In genomic region chr11:75768112-75768908, GRCh38 we compare ENCODE assay signal across 1 cellular context.
A peak's percentile ranks its signal among the peaks of the same experiment; 100 is the strongest.
TF ChIP-seq lines count a peak whose summit lies in the region.

A gene with protein sequence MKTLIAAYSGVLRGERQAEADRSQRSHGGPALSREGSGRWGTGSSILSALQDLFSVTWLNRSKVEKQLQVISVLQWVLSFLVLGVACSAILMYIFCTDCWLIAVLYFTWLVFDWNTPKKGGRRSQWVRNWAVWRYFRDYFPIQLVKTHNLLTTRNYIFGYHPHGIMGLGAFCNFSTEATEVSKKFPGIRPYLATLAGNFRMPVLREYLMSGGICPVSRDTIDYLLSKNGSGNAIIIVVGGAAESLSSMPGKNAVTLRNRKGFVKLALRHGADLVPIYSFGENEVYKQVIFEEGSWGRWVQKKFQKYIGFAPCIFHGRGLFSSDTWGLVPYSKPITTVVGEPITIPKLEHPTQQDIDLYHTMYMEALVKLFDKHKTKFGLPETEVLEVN (plus strand): TSS chr11:75768778. CDS start chr11:75768992, 214 bp downstream.

TF ChIP-seq in K562, 482 proteins besides CTCF, POLR2A, EP300 and RAD21 (continued from another document and continues in another):
- 0 out of 2 replicates have a peak, but pooled peaks have one; percentile 12 for TF ChIP-seq ZBTB40 (IDR thresholded peaks at IDR 0.05)
- no peak for TF ChIP-seq ZBTB40 (CRISPR knock-in tag; IDR thresholded peaks at IDR 0.05)
- TF ChIP-seq ZNF444 (CRISPR knock-in tag; IDR thresholded peaks at IDR 0.05), result no peak
- no peak for TF ChIP-seq EZH2 (IDR thresholded peaks at IDR 0.05; ENCODE audit: borderline replicate concordance, low read depth, low read length)
- TF ChIP-seq TAF7 (tag; IDR thresholded peaks at IDR 0.05), result no peak
- no peak for TF ChIP-seq ZNF121 (CRISPR knock-in tag; conservative IDR thresholded peaks at IDR 0.05)
- peak; percentile 61; the same call in 1 of the 2 replicates for TF ChIP-seq SIN3B (IDR thresholded peaks at IDR 0.05; ENCODE audit: low read depth)
- TF ChIP-seq KLF1 (tag; IDR thresholded peaks at IDR 0.05), result peak; percentile 63; the same call in 1 of the 2 replicates
- TF ChIP-seq DMBX1 (CRISPR knock-in tag; IDR thresholded peaks at IDR 0.05; ENCODE audit: borderline replicate concordance), result 0 out of 2 replicates have a peak, but pooled peaks have one; percentile 0
- TF ChIP-seq ERF (CRISPR knock-in tag; IDR thresholded peaks at IDR 0.05), result peak; percentile 76
- no peak for TF ChIP-seq ZNF699 (CRISPR knock-in tag; IDR thresholded peaks at IDR 0.05; ENCODE audit: insufficient replicate concordance)
- TF ChIP-seq FOXK1 (CRISPR knock-in tag; IDR thresholded peaks at IDR 0.05; ENCODE audit: borderline replicate concordance), result no peak
- TF ChIP-seq ZNF217 (CRISPR knock-in tag; IDR thresholded peaks at IDR 0.05), result no peak
- no peak for TF ChIP-seq ZC3H4 (CRISPR knock-in tag; IDR thresholded peaks at IDR 0.05; ENCODE audit: borderline replicate concordance)
- no peak for TF ChIP-seq ZBTB9 (CRISPR knock-in tag; IDR thresholded peaks at IDR 0.05)
- TF ChIP-seq FOXM1 (IDR thresholded peaks at IDR 0.05; ENCODE audit: low read depth), result peak; percentile 56; the same call in 1 of the 2 replicates
- no peak for TF ChIP-seq FOXM1 (CRISPR knock-in tag; IDR thresholded peaks at IDR 0.05; ENCODE audit: low read depth)
- TF ChIP-seq ZBTB49 (CRISPR knock-in tag; IDR thresholded peaks at IDR 0.05; ENCODE audit: borderline replicate concordance), result no peak
- peak; percentile 60 for TF ChIP-seq BCOR (IDR thresholded peaks at IDR 0.05)
- TF ChIP-seq, protein P1, sequence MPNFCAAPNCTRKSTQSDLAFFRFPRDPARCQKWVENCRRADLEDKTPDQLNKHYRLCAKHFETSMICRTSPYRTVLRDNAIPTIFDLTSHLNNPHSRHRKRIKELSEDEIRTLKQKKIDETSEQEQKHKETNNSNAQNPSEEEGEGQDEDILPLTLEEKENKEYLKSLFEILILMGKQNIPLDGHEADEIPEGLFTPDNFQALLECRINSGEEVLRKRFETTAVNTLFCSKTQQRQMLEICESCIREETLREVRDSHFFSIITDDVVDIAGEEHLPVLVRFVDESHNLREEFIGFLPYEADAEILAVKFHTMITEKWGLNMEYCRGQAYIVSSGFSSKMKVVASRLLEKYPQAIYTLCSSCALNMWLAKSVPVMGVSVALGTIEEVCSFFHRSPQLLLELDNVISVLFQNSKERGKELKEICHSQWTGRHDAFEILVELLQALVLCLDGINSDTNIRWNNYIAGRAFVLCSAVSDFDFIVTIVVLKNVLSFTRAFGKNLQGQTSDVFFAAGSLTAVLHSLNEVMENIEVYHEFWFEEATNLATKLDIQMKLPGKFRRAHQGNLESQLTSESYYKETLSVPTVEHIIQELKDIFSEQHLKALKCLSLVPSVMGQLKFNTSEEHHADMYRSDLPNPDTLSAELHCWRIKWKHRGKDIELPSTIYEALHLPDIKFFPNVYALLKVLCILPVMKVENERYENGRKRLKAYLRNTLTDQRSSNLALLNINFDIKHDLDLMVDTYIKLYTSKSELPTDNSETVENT (CRISPR knock-in tag; IDR thresholded peaks at IDR 0.05), result peak; percentile 32; the same call in 1 of the 2 replicates
- TF ChIP-seq HCFC1 (IDR thresholded peaks at IDR 0.05; ENCODE audit: low read depth, low read length), result peak; percentile 20; the same call in 1 of the 2 replicates
- TF ChIP-seq SP2 (IDR thresholded peaks at IDR 0.05; ENCODE audit: extremely low read depth, low read depth, low read length, poor library complexity, severe bottlenecking), result no peak
- TF ChIP-seq ETV5 (CRISPR knock-in tag; IDR thresholded peaks at IDR 0.05; ENCODE audit: low read depth), result 0 out of 2 replicates have a peak, but pooled peaks have one; percentile 69
- no peak for TF ChIP-seq RBM17 (IDR thresholded peaks at IDR 0.05; ENCODE audit: borderline replicate concordance, low read depth, low read length)
- TF ChIP-seq KDM5B (IDR thresholded peaks at IDR 0.05; ENCODE audit: insufficient replicate concordance, low read depth, low read length), result no peak
- peak; percentile 63 for TF ChIP-seq CHD4 (IDR thresholded peaks at IDR 0.05; ENCODE audit: insufficient read depth, insufficient replicate concordance, low read depth, low read length, poor library complexity, severe bottlenecking)
- TF ChIP-seq ASH1L (IDR thresholded peaks at IDR 0.05; ENCODE audit: borderline replicate concordance, low read depth, partially characterized antibody), result peak; percentile 84
- no peak for TF ChIP-seq ZNF347 (CRISPR knock-in tag; IDR thresholded peaks at IDR 0.05; ENCODE audit: low read depth)
- TF ChIP-seq ZNF561 (CRISPR knock-in tag; conservative IDR thresholded peaks at IDR 0.05), result no peak
- TF ChIP-seq C11orf30 (IDR thresholded peaks at IDR 0.05; ENCODE audit: low read depth), result no peak
- TF ChIP-seq EHMT2 (IDR thresholded peaks at IDR 0.05), result no peak
- no peak for TF ChIP-seq SNIP1 (IDR thresholded peaks at IDR 0.05; ENCODE audit: low read depth)
- no peak for TF ChIP-seq ILK (tag; IDR thresholded peaks at IDR 0.05; ENCODE audit: borderline replicate concordance, low read depth)
- no peak for TF ChIP-seq SAFB (IDR thresholded peaks at IDR 0.05; ENCODE audit: borderline replicate concordance, low read depth, low read length)
- no peak for TF ChIP-seq POLR3A (IDR thresholded peaks at IDR 0.05; ENCODE audit: borderline replicate concordance, extremely low read depth, insufficient read depth, insufficient read length)
- peak; percentile 78 for TF ChIP-seq ZNF592 (IDR thresholded peaks at IDR 0.05)
- TF ChIP-seq NCOA2 (IDR thresholded peaks at IDR 0.05; ENCODE audit: partially characterized antibody in 2 of 2), result no peak
- no peak; the same call in 1 of the 2 replicates for TF ChIP-seq GATAD2B (IDR thresholded peaks at IDR 0.05; ENCODE audit: borderline replicate concordance)
- TF ChIP-seq NFIX (CRISPR knock-in tag; IDR thresholded peaks at IDR 0.05; ENCODE audit: low read depth), result no peak
- TF ChIP-seq ZC3H11A (IDR thresholded peaks at IDR 0.05; ENCODE audit: low read depth, low read length), result 0 out of 2 replicates have a peak, but pooled peaks have one; percentile 24
